Comparison of ENCODE assay signal across 2 cellular contexts in the genomic region with DNA sequence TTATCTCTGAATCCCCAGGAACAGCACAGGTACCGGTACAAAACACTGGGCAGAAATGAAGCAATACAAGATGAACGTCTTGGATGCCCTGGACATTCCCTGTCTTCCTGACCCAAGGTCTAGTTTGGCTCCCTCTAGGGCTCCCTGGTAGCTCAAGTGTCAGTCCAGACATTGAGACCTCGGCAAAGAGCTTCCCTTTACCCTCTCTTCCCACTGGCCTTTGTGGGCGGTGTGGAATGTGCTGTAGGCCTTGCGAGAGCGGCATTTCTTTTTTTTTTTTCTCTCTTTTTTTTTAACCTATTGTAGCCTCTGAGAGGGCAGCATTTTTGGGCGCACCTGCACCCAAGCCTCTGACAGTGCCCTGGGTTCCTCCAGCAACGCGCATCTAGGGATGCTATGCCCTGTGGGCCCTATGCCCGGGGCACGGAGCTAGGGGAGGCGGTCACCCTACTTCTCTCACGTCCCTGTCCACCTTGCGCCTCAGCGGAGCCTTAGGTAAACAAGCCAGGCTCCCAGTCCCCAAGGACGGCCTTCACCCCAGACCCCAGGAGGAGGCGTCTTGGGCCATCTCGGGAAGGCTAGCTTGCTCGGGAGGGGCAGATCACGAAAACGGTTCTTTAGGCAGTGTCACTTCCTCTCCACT.
TF ChIP-seq lines count a peak whose summit lies in the region.

No MANE protein-coding gene starts in this region.

TF ChIP-seq in K562, 482 proteins besides CTCF, POLR2A, EP300 and RAD21 (continued from another document and continues in another):
- TF ChIP-seq, protein P1, sequence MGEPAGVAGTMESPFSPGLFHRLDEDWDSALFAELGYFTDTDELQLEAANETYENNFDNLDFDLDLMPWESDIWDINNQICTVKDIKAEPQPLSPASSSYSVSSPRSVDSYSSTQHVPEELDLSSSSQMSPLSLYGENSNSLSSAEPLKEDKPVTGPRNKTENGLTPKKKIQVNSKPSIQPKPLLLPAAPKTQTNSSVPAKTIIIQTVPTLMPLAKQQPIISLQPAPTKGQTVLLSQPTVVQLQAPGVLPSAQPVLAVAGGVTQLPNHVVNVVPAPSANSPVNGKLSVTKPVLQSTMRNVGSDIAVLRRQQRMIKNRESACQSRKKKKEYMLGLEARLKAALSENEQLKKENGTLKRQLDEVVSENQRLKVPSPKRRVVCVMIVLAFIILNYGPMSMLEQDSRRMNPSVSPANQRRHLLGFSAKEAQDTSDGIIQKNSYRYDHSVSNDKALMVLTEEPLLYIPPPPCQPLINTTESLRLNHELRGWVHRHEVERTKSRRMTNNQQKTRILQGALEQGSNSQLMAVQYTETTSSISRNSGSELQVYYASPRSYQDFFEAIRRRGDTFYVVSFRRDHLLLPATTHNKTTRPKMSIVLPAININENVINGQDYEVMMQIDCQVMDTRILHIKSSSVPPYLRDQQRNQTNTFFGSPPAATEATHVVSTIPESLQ (CRISPR knock-in tag; IDR thresholded peaks at IDR 0.05): no peak
- TF ChIP-seq, protein P2, sequence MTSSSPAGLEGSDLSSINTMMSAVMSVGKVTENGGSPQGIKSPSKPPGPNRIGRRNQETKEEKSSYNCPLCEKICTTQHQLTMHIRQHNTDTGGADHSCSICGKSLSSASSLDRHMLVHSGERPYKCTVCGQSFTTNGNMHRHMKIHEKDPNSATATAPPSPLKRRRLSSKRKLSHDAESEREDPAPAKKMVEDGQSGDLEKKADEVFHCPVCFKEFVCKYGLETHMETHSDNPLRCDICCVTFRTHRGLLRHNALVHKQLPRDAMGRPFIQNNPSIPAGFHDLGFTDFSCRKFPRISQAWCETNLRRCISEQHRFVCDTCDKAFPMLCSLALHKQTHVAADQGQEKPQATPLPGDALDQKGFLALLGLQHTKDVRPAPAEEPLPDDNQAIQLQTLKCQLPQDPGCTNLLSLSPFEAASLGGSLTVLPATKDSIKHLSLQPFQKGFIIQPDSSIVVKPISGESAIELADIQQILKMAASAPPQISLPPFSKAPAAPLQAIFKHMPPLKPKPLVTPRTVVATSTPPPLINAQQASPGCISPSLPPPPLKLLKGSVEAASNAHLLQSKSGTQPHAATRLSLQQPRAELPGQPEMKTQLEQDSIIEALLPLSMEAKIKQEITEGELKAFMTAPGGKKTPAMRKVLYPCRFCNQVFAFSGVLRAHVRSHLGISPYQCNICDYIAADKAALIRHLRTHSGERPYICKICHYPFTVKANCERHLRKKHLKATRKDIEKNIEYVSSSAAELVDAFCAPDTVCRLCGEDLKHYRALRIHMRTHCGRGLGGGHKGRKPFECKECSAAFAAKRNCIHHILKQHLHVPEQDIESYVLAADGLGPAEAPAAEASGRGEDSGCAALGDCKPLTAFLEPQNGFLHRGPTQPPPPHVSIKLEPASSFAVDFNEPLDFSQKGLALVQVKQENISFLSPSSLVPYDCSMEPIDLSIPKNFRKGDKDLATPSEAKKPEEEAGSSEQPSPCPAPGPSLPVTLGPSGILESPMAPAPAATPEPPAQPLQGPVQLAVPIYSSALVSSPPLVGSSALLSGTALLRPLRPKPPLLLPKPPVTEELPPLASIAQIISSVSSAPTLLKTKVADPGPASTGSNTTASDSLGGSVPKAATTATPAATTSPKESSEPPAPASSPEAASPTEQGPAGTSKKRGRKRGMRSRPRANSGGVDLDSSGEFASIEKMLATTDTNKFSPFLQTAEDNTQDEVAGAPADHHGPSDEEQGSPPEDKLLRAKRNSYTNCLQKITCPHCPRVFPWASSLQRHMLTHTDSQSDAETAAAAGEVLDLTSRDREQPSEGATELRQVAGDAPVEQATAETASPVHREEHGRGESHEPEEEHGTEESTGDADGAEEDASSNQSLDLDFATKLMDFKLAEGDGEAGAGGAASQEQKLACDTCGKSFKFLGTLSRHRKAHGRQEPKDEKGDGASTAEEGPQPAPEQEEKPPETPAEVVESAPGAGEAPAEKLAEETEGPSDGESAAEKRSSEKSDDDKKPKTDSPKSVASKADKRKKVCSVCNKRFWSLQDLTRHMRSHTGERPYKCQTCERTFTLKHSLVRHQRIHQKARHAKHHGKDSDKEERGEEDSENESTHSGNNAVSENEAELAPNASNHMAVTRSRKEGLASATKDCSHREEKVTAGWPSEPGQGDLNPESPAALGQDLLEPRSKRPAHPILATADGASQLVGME (CRISPR knock-in tag; IDR thresholded peaks at IDR 0.05): peak; percentile 67; the same call in 1 of the 2 replicates
- peak; percentile 50; the same call in 1 of the 2 replicates for TF ChIP-seq ZNF263 (CRISPR knock-in tag; IDR thresholded peaks at IDR 0.05; ENCODE audit: borderline replicate concordance)
- no peak for TF ChIP-seq OTX1 (CRISPR knock-in tag; IDR thresholded peaks at IDR 0.05)
- TF ChIP-seq HOXB6 (CRISPR knock-in tag; IDR thresholded peaks at IDR 0.05; ENCODE audit: borderline replicate concordance): no peak
- TF ChIP-seq ELF2 (CRISPR knock-in tag; IDR thresholded peaks at IDR 0.05): peak; percentile 44; the same call in 1 of the 2 replicates
- TF ChIP-seq ZNF583 (CRISPR knock-in tag; IDR thresholded peaks at IDR 0.05): 0 out of 2 replicates have a peak, but pooled peaks have one; percentile 73
- no peak for TF ChIP-seq POLR3A (IDR thresholded peaks at IDR 0.05; ENCODE audit: borderline replicate concordance, extremely low read depth, insufficient read depth, insufficient read length)
- TF ChIP-seq, protein P3, sequence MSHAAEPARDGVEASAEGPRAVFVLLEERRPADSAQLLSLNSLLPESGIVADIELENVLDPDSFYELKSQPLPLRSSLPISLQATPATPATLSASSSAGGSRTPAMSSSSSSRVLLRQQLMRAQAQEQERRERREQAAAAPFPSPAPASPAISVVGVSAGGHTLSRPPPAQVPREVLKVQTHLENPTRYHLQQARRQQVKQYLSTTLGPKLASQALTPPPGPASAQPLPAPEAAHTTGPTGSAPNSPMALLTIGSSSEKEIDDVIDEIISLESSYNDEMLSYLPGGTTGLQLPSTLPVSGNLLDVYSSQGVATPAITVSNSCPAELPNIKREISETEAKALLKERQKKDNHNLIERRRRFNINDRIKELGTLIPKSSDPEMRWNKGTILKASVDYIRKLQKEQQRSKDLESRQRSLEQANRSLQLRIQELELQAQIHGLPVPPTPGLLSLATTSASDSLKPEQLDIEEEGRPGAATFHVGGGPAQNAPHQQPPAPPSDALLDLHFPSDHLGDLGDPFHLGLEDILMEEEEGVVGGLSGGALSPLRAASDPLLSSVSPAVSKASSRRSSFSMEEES (CRISPR knock-in tag; IDR thresholded peaks at IDR 0.05): no peak
- no peak for TF ChIP-seq PTTG1 (tag; IDR thresholded peaks at IDR 0.05; ENCODE audit: low read depth)
- TF ChIP-seq, protein P4, sequence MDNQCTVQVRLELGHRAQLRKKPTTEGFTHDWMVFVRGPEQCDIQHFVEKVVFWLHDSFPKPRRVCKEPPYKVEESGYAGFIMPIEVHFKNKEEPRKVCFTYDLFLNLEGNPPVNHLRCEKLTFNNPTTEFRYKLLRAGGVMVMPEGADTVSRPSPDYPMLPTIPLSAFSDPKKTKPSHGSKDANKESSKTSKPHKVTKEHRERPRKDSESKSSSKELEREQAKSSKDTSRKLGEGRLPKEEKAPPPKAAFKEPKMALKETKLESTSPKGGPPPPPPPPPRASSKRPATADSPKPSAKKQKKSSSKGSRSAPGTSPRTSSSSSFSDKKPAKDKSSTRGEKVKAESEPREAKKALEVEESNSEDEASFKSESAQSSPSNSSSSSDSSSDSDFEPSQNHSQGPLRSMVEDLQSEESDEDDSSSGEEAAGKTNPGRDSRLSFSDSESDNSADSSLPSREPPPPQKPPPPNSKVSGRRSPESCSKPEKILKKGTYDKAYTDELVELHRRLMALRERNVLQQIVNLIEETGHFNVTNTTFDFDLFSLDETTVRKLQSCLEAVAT (IDR thresholded peaks at IDR 0.05): peak in 1 of 2 experiments; percentile 67; a peak in 1 of 4 replicates
- TF ChIP-seq ZNF143 (CRISPR knock-in tag; IDR thresholded peaks at IDR 0.05): no peak

TF ChIP-seq in HepG2, 621 proteins besides CTCF, POLR2A, EP300 and RAD21 (continued from another document and continues in another):
- TF ChIP-seq, protein P5, sequence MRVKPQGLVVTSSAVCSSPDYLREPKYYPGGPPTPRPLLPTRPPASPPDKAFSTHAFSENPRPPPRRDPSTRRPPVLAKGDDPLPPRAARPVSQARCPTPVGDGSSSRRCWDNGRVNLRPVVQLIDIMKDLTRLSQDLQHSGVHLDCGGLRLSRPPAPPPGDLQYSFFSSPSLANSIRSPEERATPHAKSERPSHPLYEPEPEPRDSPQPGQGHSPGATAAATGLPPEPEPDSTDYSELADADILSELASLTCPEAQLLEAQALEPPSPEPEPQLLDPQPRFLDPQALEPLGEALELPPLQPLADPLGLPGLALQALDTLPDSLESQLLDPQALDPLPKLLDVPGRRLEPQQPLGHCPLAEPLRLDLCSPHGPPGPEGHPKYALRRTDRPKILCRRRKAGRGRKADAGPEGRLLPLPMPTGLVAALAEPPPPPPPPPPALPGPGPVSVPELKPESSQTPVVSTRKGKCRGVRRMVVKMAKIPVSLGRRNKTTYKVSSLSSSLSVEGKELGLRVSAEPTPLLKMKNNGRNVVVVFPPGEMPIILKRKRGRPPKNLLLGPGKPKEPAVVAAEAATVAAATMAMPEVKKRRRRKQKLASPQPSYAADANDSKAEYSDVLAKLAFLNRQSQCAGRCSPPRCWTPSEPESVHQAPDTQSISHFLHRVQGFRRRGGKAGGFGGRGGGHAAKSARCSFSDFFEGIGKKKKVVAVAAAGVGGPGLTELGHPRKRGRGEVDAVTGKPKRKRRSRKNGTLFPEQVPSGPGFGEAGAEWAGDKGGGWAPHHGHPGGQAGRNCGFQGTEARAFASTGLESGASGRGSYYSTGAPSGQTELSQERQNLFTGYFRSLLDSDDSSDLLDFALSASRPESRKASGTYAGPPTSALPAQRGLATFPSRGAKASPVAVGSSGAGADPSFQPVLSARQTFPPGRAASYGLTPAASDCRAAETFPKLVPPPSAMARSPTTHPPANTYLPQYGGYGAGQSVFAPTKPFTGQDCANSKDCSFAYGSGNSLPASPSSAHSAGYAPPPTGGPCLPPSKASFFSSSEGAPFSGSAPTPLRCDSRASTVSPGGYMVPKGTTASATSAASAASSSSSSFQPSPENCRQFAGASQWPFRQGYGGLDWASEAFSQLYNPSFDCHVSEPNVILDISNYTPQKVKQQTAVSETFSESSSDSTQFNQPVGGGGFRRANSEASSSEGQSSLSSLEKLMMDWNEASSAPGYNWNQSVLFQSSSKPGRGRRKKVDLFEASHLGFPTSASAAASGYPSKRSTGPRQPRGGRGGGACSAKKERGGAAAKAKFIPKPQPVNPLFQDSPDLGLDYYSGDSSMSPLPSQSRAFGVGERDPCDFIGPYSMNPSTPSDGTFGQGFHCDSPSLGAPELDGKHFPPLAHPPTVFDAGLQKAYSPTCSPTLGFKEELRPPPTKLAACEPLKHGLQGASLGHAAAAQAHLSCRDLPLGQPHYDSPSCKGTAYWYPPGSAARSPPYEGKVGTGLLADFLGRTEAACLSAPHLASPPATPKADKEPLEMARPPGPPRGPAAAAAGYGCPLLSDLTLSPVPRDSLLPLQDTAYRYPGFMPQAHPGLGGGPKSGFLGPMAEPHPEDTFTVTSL (CRISPR knock-in tag; IDR thresholded peaks at IDR 0.05; ENCODE audit: borderline replicate concordance): peak; percentile 17; the same call in 1 of the 2 replicates
- TF ChIP-seq, protein P6, sequence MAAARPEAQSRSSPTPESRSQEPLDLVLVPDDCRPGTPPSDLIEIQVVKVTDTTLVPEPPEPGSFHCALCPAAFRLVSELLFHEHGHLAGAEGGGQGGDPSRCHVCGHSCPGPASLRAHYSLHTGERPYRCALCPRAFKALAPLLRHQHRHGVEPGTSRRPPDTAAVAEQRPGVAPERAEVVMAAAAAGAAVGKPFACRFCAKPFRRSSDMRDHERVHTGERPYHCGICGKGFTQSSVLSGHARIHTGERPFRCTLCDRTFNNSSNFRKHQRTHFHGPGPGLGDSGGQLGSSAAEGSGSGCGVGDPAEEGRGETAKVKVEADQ (CRISPR knock-in tag; IDR thresholded peaks at IDR 0.05; ENCODE audit: borderline replicate concordance): 0 out of 2 replicates have a peak, but pooled peaks have one; percentile 5
- TF ChIP-seq ZNF460 (CRISPR knock-in tag; IDR thresholded peaks at IDR 0.05; ENCODE audit: borderline replicate concordance) (0 out of 2 replicates have a peak, but pooled peaks have one; percentile 7), ZNF660 (CRISPR knock-in tag; IDR thresholded peaks at IDR 0.05; ENCODE audit: borderline replicate concordance, low read depth) (no peak), HNRNPL (IDR thresholded peaks at IDR 0.05; ENCODE audit: low read depth, low read length) (peak; percentile 90), CHD4 (IDR thresholded peaks at IDR 0.05; ENCODE audit: borderline replicate concordance, low read length) (peak; percentile 81), ZNF747 (CRISPR knock-in tag; IDR thresholded peaks at IDR 0.05; ENCODE audit: borderline replicate concordance) (no peak; the same call in 1 of the 2 replicates), POLR2AphosphoS5 (IDR thresholded peaks at IDR 0.05; ENCODE audit: low read depth, low read length) (no peak), PTBP1 (IDR thresholded peaks at IDR 0.05; ENCODE audit: low read depth, low read length, poor library complexity, severe bottlenecking) (peak; percentile 2), TOE1 (CRISPR knock-in tag; IDR thresholded peaks at IDR 0.05) (no peak)
- TF ChIP-seq, protein P7, sequence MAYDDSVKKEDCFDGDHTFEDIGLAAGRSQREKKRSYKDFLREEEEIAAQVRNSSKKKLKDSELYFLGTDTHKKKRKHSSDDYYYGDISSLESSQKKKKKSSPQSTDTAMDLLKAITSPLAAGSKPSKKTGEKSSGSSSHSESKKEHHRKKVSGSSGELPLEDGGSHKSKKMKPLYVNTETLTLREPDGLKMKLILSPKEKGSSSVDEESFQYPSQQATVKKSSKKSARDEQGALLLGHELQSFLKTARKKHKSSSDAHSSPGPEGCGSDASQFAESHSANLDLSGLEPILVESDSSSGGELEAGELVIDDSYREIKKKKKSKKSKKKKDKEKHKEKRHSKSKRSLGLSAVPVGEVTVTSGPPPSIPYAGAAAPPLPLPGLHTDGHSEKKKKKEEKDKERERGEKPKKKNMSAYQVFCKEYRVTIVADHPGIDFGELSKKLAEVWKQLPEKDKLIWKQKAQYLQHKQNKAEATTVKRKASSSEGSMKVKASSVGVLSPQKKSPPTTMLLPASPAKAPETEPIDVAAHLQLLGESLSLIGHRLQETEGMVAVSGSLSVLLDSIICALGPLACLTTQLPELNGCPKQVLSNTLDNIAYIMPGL (CRISPR knock-in tag; IDR thresholded peaks at IDR 0.05; ENCODE audit: borderline replicate concordance in 1 of 2, low read depth in 1 of 2): no peak
- TF ChIP-seq, protein P8, sequence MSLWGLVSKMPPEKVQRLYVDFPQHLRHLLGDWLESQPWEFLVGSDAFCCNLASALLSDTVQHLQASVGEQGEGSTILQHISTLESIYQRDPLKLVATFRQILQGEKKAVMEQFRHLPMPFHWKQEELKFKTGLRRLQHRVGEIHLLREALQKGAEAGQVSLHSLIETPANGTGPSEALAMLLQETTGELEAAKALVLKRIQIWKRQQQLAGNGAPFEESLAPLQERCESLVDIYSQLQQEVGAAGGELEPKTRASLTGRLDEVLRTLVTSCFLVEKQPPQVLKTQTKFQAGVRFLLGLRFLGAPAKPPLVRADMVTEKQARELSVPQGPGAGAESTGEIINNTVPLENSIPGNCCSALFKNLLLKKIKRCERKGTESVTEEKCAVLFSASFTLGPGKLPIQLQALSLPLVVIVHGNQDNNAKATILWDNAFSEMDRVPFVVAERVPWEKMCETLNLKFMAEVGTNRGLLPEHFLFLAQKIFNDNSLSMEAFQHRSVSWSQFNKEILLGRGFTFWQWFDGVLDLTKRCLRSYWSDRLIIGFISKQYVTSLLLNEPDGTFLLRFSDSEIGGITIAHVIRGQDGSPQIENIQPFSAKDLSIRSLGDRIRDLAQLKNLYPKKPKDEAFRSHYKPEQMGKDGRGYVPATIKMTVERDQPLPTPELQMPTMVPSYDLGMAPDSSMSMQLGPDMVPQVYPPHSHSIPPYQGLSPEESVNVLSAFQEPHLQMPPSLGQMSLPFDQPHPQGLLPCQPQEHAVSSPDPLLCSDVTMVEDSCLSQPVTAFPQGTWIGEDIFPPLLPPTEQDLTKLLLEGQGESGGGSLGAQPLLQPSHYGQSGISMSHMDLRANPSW (CRISPR knock-in tag; IDR thresholded peaks at IDR 0.05; ENCODE audit: borderline replicate concordance): peak; percentile 70; the same call in 1 of the 2 replicates
